ENCODE assay signal across 8 cellular contexts in the genomic region with DNA sequence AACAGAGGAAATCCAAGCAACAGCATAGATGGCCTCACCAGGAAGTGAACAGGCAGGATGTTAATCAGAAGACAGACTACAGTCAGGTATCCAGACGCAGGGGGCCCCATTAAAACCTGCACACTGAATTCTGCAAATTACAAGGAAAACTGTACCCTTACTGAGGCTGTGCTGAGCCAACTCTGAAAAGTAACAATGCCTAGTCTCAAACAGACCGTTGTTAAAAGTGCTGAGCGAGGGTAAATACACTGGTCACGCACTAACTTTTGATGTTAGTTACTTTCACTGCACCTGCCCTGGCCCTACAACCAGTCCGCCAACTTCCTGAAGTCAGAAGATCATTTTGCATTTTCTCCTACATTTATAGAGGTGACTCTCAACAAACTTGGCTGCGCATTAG. TPM values are rescaled to one million over a fixed set of nuclear protein-coding genes. Genes with fewer than 3 reads are reported as not detected.
DNase-seq lines count a peak whose midpoint lies in the region; ATAC-seq and TF ChIP-seq lines count a peak whose summit lies in the region.

No MANE protein-coding gene starts in this region.

- H3K27me3 ChIP-seq in left ventricle myocardium inferior (ENCODE audit: low read depth) (no peaks in the 10 kb centered on the region), transverse colon (no peaks in the 10 kb centered on the region)

- no peak for TF ChIP-seq EP300 in transverse colon (IDR thresholded peaks at IDR 0.05; ENCODE audit: low read depth)

- TF ChIP-seq CTCF in left ventricle myocardium inferior (IDR thresholded peaks at IDR 0.05; ENCODE audit: borderline replicate concordance): no peak
- TF ChIP-seq CTCF in transverse colon (IDR thresholded peaks at IDR 0.05): no peak

- intact Hi-C loops in left ventricle myocardium inferior (cut with micrococcal nuclease): no loop called here
- intact Hi-C loops in left cardiac atrium (cut with DNase I): no loop called here
- intact Hi-C loops in left colon (cut with DNase I, micrococcal nuclease): no loop called here
- intact Hi-C loops in transverse colon (cut with DNase I; ENCODE audit: low total_unique reads): no loop called here

- H3K36me3 Mint-ChIP-seq in activated naive CD4-positive, alpha-beta T cell treated with anti-CD3 and anti-CD28 coated beads, Interleukin-2, amount 50 U/mL, for 24 hours: peaks cover 6% of the 10 kb centered on the region

- H3K27ac ChIP-seq in left ventricle myocardium inferior (replicated peaks) (peak overlapping the region; percentile 92), transverse colon (peak overlapping the region; percentile 86 to 96 (median 89))

- H3K9me3 Mint-ChIP-seq in activated naive CD4-positive, alpha-beta T cell treated with anti-CD3 and anti-CD28 coated beads, Interleukin-2, amount 50 U/mL, for 24 hours: no peaks in the 10 kb centered on the region

- H3K27ac Mint-ChIP-seq in activated naive CD4-positive, alpha-beta T cell treated with anti-CD3 and anti-CD28 coated beads, Interleukin-2, amount 50 U/mL, for 24 hours: peak overlapping the region; percentile 98

- DNase-seq in left ventricle myocardium inferior (no peak), left cardiac atrium (no peak), left colon (peak in 1 of 2 donors; percentile 19), transverse colon (no peak), AG08396 (ENCODE audit: low spot score) (no peak)

- H3K36me3 ChIP-seq in left ventricle myocardium inferior (peaks cover 34% of the 10 kb centered on the region), transverse colon (peaks cover 0 to 26% (median 3%) of the 10 kb centered on the region in 4 donors)

- H3K9me3 ChIP-seq in left ventricle myocardium inferior (replicated peaks): no peaks in the 10 kb centered on the region
- no peaks in the 10 kb centered on the region for H3K9me3 ChIP-seq in transverse colon

- no peak for TF ChIP-seq POLR2A in transverse colon (IDR thresholded peaks at IDR 0.05)

- ATAC-seq in left cardiac atrium (no peak), left colon (peak; percentile 45), HG02759 (IDR thresholded peaks at IDR 0.05; ENCODE audit: unreplicated experiment) (no peak), HG03432 (IDR thresholded peaks at IDR 0.05; ENCODE audit: unreplicated experiment) (no peak)

- in situ Hi-C loops in transverse colon (cut with MboI; ENCODE audit: low pct_ligation_motif_present in 1 of 4, low pct_unique_long_range_greater_than_20kb in 1 of 4, low sequenced_read_pairs in 3 of 4): no loop called here

- H3K4me1 ChIP-seq in left ventricle myocardium inferior: peaks cover 34% of the 10 kb centered on the region
- H3K4me1 ChIP-seq in transverse colon: peaks cover 2 to 21% (median 16%) of the 10 kb centered on the region in 4 donors

- H3K4me3 ChIP-seq in left ventricle myocardium inferior (peak overlapping the region; percentile 87), transverse colon (peak overlapping the region; percentile 54 to 94 (median 66))

- WGBS in transverse colon (ENCODE audit: low coverage in 1 of 2), 2 donors: 10 to 15% methylated on average over 3 to 6 of the region's 6 CpGs

- H3K4me3 Mint-ChIP-seq in activated naive CD4-positive, alpha-beta T cell treated with anti-CD3 and anti-CD28 coated beads, Interleukin-2, amount 50 U/mL, for 24 hours: peak overlapping the region; percentile 99

- H3K4me1 Mint-ChIP-seq in activated naive CD4-positive, alpha-beta T cell treated with anti-CD3 and anti-CD28 coated beads, Interleukin-2, amount 50 U/mL, for 24 hours: peaks cover 48% of the 10 kb centered on the region

- no peaks in the 10 kb centered on the region for H3K27me3 Mint-ChIP-seq in activated naive CD4-positive, alpha-beta T cell treated with anti-CD3 and anti-CD28 coated beads, Interleukin-2, amount 50 U/mL, for 24 hours

RNA-seq across cellular contexts. Expression of a gene that starts 1.0 kb away (rescaled TPM):
- total RNA-seq in left ventricle myocardium inferior (11.1 TPM), left cardiac atrium (10 to 100 TPM in 1 of 2 donors, 1 to 10 TPM in 1; 9.4 to 10.4 TPM), left colon (10 to 100 TPM; 20.1 to 21.5 TPM), transverse colon (10 to 100 TPM in 3 of 4 donors, 1 to 10 TPM in 1; 4.9 to 29.9 (median 19.1) TPM)
